ENCODE assay signal across 1 cellular context in the genomic region with DNA sequence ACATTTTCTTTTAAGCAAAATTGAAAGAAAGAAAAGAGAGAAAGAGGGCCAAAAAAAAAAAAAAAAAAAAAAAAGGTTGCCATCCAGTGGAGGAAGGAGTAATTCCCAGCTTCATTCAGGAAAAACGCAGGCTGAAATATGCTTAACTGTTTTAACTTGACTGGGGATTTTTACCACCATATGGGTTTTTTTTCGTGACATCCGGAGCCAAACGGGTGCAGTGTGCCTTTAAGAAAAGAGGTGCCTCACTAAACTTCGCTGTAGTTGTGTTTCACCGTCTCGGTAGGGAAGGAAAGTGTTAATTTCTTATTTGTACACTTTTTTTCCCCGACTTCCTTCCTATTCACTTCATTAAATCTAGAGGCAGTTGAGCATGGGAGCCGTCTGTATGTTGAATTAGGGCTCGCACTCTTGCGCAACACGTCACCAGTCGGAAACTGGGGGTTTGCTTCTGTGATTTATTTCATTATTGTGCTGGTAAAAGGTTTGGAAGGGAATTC.
TF ChIP-seq lines count a peak whose summit lies in the region.

No MANE protein-coding gene starts in this region.

TF ChIP-seq in K562, 482 proteins besides CTCF, POLR2A, EP300 and RAD21 (continued from another document):
- TF ChIP-seq, protein P1, sequence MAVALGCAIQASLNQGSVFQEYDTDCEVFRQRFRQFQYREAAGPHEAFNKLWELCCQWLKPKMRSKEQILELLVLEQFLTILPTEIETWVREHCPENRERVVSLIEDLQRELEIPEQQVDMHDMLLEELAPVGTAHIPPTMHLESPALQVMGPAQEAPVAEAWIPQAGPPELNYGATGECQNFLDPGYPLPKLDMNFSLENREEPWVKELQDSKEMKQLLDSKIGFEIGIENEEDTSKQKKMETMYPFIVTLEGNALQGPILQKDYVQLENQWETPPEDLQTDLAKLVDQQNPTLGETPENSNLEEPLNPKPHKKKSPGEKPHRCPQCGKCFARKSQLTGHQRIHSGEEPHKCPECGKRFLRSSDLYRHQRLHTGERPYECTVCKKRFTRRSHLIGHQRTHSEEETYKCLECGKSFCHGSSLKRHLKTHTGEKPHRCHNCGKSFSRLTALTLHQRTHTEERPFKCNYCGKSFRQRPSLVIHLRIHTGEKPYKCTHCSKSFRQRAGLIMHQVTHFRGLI (CRISPR knock-in tag; IDR thresholded peaks at IDR 0.05), result no peak
- TF ChIP-seq FOSL1 (tag; conservative IDR thresholded peaks at IDR 0.05) (no peak), CEBPB (tag; IDR thresholded peaks at IDR 0.05) (peak; percentile 91), PYGO2 (tag; IDR thresholded peaks at IDR 0.05) (no peak), STAT5B (CRISPR knock-in tag; IDR thresholded peaks at IDR 0.05) (no peak), MAFF (IDR thresholded peaks at IDR 0.05; ENCODE audit: low read length) (no peak)
- TF ChIP-seq, protein P2, sequence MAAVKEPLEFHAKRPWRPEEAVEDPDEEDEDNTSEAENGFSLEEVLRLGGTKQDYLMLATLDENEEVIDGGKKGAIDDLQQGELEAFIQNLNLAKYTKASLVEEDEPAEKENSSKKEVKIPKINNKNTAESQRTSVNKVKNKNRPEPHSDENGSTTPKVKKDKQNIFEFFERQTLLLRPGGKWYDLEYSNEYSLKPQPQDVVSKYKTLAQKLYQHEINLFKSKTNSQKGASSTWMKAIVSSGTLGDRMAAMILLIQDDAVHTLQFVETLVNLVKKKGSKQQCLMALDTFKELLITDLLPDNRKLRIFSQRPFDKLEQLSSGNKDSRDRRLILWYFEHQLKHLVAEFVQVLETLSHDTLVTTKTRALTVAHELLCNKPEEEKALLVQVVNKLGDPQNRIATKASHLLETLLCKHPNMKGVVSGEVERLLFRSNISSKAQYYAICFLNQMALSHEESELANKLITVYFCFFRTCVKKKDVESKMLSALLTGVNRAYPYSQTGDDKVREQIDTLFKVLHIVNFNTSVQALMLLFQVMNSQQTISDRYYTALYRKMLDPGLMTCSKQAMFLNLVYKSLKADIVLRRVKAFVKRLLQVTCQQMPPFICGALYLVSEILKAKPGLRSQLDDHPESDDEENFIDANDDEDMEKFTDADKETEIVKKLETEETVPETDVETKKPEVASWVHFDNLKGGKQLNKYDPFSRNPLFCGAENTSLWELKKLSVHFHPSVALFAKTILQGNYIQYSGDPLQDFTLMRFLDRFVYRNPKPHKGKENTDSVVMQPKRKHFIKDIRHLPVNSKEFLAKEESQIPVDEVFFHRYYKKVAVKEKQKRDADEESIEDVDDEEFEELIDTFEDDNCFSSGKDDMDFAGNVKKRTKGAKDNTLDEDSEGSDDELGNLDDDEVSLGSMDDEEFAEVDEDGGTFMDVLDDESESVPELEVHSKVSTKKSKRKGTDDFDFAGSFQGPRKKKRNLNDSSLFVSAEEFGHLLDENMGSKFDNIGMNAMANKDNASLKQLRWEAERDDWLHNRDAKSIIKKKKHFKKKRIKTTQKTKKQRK (IDR thresholded peaks at IDR 0.05; ENCODE audit: borderline replicate concordance, low read depth, low read length), result no peak
